27 cellular contexts compared by ENCODE assay signal in the genomic region with DNA sequence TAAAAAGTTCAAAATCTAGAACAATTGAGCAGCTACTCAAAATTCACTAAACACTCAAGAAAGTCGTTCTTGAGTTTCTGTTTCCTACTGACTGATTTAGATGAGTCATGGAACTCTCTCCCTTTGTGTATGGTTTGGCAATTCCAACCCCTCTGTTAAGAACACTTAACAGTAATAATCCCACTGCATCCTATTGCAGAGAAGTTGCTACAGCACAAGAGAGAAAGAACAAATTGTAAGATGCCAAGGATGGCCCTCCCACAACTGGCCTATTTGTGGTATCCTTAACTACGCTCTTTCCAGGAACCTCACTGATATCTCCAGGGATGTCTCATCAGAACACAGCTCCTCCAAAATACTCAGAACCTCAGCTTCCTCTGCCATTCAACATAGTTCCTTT.
DNase-seq lines count a peak whose midpoint lies in the region; ATAC-seq, FAIRE-seq and TF ChIP-seq lines count a peak whose summit lies in the region.
"Had no signal": no experiment of that assay in that cellular context is flagged by ENCODE, and none has a peak within 500 bp of the region (broad histone marks: within the 10 kb centered on the region; RNA-seq: fewer than 3 reads in every experiment).

No MANE protein-coding gene starts in this region.

- H3K4me1 ChIP-seq in astrocyte (ENCODE audit: insufficient read depth, low read length), result no peaks in the 10 kb centered on the region
- no peaks in the 10 kb centered on the region for H3K4me1 ChIP-seq in left lung
- H3K4me1 ChIP-seq: upper lobe of left lung had no signal

- H3K27me3 ChIP-seq in astrocyte (ENCODE audit: insufficient read depth, low read length), result no peaks in the 10 kb centered on the region
- no peaks in the 10 kb centered on the region for H3K27me3 ChIP-seq in left lung
- H3K27me3 ChIP-seq: upper lobe of left lung had no signal

- no peaks in the 10 kb centered on the region for H3K36me3 Mint-ChIP-seq in astrocyte (ENCODE audit: low read depth, unreplicated experiment)
- H3K36me3 Mint-ChIP-seq: activated naive CD8-positive, alpha-beta T cell; CD14-positive monocyte; stimulated activated memory B cell treated with anti-CD40 and anti-IgM and Interleukin-4, amounts not matched to agents 10 μg/mL and 1 μg/mL and 100 μg/mL, for 72 hours had no signal

- H4K20me1 ChIP-seq in astrocyte (ENCODE audit: insufficient read depth, low read length), result no peaks in the 10 kb centered on the region

- no peak overlapping the region for H3K27ac Mint-ChIP-seq in astrocyte (ENCODE audit: unreplicated experiment)
- H3K27ac Mint-ChIP-seq: activated B cell treated with CpG ODN at 0.5 μM for 24 hours; activated CD4-positive, alpha-beta T cell treated with anti-CD3 and anti-CD28 coated beads, Interleukin-2, amount 10 ng/mL, durations not matched to agents 7 days and 5 days; activated naive CD8-positive, alpha-beta T cell; CD14-positive monocyte; effector memory CD8-positive, alpha-beta T cell; stimulated activated memory B cell treated with anti-CD40 and anti-IgM and Interleukin-4, amounts not matched to agents 10 μg/mL and 1 μg/mL and 100 μg/mL, for 72 hours had no signal

- no peak for ATAC-seq in left lung
- ATAC-seq: effector memory CD8-positive, alpha-beta T cell; left lobe of liver; right cardiac atrium; stimulated activated memory B cell treated with anti-CD40 and anti-IgM and Interleukin-4, amounts not matched to agents 10 μg/mL and 1 μg/mL and 100 μg/mL, for 72 hours had no signal

- no peaks in the 10 kb centered on the region for H3K36me3 ChIP-seq in astrocyte (ENCODE audit: insufficient read depth, low read length)
- H3K36me3 ChIP-seq in left lung, result no peaks in the 10 kb centered on the region
- H3K36me3 ChIP-seq: upper lobe of left lung had no signal

- H2AFZ ChIP-seq in astrocyte (ENCODE audit: low read depth, low read length), result no peak overlapping the region

- FAIRE-seq in astrocyte (lab: Jason Lieb, UNC), result no peak
- FAIRE-seq: islet of Langerhans had no signal

- H3K79me2 ChIP-seq in astrocyte (ENCODE audit: insufficient read depth, low read length), result no peaks in the 10 kb centered on the region

- TF ChIP-seq CTCF in astrocyte (IDR thresholded peaks at IDR 0.05; ENCODE audit: insufficient read depth, low read depth, low read length), result no peak
- TF ChIP-seq CTCF in left lung (IDR thresholded peaks at IDR 0.05), result no peak

- H3K9ac ChIP-seq in astrocyte (ENCODE audit: low read length), result no peak overlapping the region

- intact Hi-C loops in left lung (cut with DNase I), result no loop called here
- intact Hi-C loops in posterior cingulate gyrus (cut with DNase I), result no loop called here

- no peak overlapping the region for H3K27ac ChIP-seq in astrocyte (ENCODE audit: low read depth, low read length)
- no peak overlapping the region for H3K27ac ChIP-seq in left lung
- H3K27ac ChIP-seq: upper lobe of left lung had no signal

- H3K9me3 Mint-ChIP-seq in astrocyte (ENCODE audit: unreplicated experiment), result no peaks in the 10 kb centered on the region
- H3K9me3 Mint-ChIP-seq: activated B cell treated with CpG ODN at 0.5 μM for 24 hours; activated CD4-positive, alpha-beta T cell treated with anti-CD3 and anti-CD28 coated beads, Interleukin-2, amount 10 ng/mL, durations not matched to agents 7 days and 5 days; CD14-positive monocyte; stimulated activated memory B cell treated with anti-CD40 and anti-IgM and Interleukin-4, amounts not matched to agents 10 μg/mL and 1 μg/mL and 100 μg/mL, for 72 hours had no signal

- no peaks in the 10 kb centered on the region for H3K4me1 Mint-ChIP-seq in astrocyte (ENCODE audit: low read depth, unreplicated experiment)
- H3K4me1 Mint-ChIP-seq: activated B cell treated with CpG ODN at 0.5 μM for 24 hours; activated CD4-positive, alpha-beta T cell treated with anti-CD3 and anti-CD28 coated beads, Interleukin-2, amount 10 ng/mL, durations not matched to agents 7 days and 5 days; CD14-positive monocyte; stimulated activated memory B cell treated with anti-CD40 and anti-IgM and Interleukin-4, amounts not matched to agents 10 μg/mL and 1 μg/mL and 100 μg/mL, for 72 hours had no signal

- H3K4me2 ChIP-seq in astrocyte (ENCODE audit: low read length), result no peak overlapping the region

- no peaks in the 10 kb centered on the region for H3K27me3 Mint-ChIP-seq in astrocyte (ENCODE audit: low read depth, unreplicated experiment)
- H3K27me3 Mint-ChIP-seq: activated B cell treated with CpG ODN at 0.5 μM for 24 hours; activated CD4-positive, alpha-beta T cell treated with anti-CD3 and anti-CD28 coated beads, Interleukin-2, amount 10 ng/mL, durations not matched to agents 7 days and 5 days; activated naive CD8-positive, alpha-beta T cell; effector memory CD8-positive, alpha-beta T cell; stimulated activated memory B cell treated with anti-CD40 and anti-IgM and Interleukin-4, amounts not matched to agents 10 μg/mL and 1 μg/mL and 100 μg/mL, for 72 hours had no signal

- no peak overlapping the region for H3K4me3 Mint-ChIP-seq in astrocyte (ENCODE audit: unreplicated experiment)
- H3K4me3 Mint-ChIP-seq: activated B cell treated with CpG ODN at 0.5 μM for 24 hours; activated CD4-positive, alpha-beta T cell treated with anti-CD3 and anti-CD28 coated beads, Interleukin-2, amount 10 ng/mL, durations not matched to agents 7 days and 5 days; activated naive CD8-positive, alpha-beta T cell; CD14-positive monocyte; effector memory CD8-positive, alpha-beta T cell; stimulated activated memory B cell treated with anti-CD40 and anti-IgM and Interleukin-4, amounts not matched to agents 10 μg/mL and 1 μg/mL and 100 μg/mL, for 72 hours had no signal

- H3K9me3 ChIP-seq in astrocyte (ENCODE audit: insufficient read depth, low read depth, low read length), result no peaks in the 10 kb centered on the region
- H3K9me3 ChIP-seq in left lung, result no peaks in the 10 kb centered on the region
- H3K9me3 ChIP-seq: upper lobe of left lung had no signal

- H3K4me3 ChIP-seq in astrocyte (ENCODE audit: insufficient read depth, low read depth, low read length) (no peak overlapping the region), skeletal muscle cell (ENCODE audit: low read depth, low read length) (no peak overlapping the region), left lung (no peak overlapping the region)
- H3K4me3 ChIP-seq: upper lobe of left lung had no signal

- peak; percentile 23 for DNase-seq in GM03348 (ENCODE audit: low spot score)
- peak; percentile 70 for DNase-seq in astrocyte (ENCODE audit: low read depth)
- DNase-seq in fibroblast of peridontal ligament (ENCODE audit: extremely low read depth), result peak; percentile 87
- peak; percentile 95 for DNase-seq in skeletal muscle cell (ENCODE audit: low read depth)
- no peak for DNase-seq in left lung
- no peak for DNase-seq in posterior cingulate gyrus
- no peak for DNase-seq in NCI-H1436 treated with DMSO at 0.1 percent for 48 hours (lab: John Stamatoyannopoulos, UW)
- no peak for DNase-seq in UCSD-AML1 (lab: John Stamatoyannopoulos, UW; ENCODE audit: unreplicated experiment)
- DNase-seq: activated B cell treated with CpG ODN at 0.5 μM for 24 hours; activated CD4-positive, alpha-beta T cell treated with anti-CD3 and anti-CD28 coated beads, Interleukin-2, amount 10 ng/mL, durations not matched to agents 7 days and 5 days; activated effector memory CD4-positive, alpha-beta T cell treated with Interleukin-2 at 50 U/mL for 16 hours; central memory CD4-positive, alpha-beta T cell; DMS79 treated with DMSO at 0.1 percent for 48 hours; effector memory CD8-positive, alpha-beta T cell; GF-D8; NCI-H1092; NCI-H187; NCI-H510A treated with DMSO at 0.1 percent for 48 hours; right cardiac atrium; RPMI8226; substantia nigra; upper lobe of left lung had no signal

Comparison
In these comparisons a context has a peak if more than half of its experiments do, and no peak if none do; other contexts are left out.
1. DNase-seq: peak in GM03348 (single experiment), astrocyte (single experiment), fibroblast of peridontal ligament (single experiment) and skeletal muscle cell (single experiment); none in left lung (0 of 2), posterior cingulate gyrus (0 of 10), NCI-H1436 treated with DMSO at 0.1 percent for 48 hours (single experiment) and UCSD-AML1 (single experiment).